Comparison of ENCODE assay signal across 10 cellular contexts in genomic region chr13:84097148-84097547, GRCh38.
"Had no signal": no experiment of that assay in that cellular context is flagged by ENCODE, and none has a peak within 500 bp of the region (broad histone marks: within the 10 kb centered on the region; RNA-seq: fewer than 3 reads in every experiment).

No MANE protein-coding gene starts in this region.

- H3K9me3 Mint-ChIP-seq: GM23338, H9, HFFc6 had no signal

- ATAC-seq: GM23338, HCT116 had no signal

- DNase-seq: GM23248, GOT3, H7, H9, HCEC 1CT, HFFc6 had no signal

- H3K4me3 Mint-ChIP-seq: GM23338, H9, HFFc6 had no signal

- FAIRE-seq: H1, H54 had no signal

- H3K27ac Mint-ChIP-seq: GM23338, H9, HFFc6 had no signal

- H3K4me1 Mint-ChIP-seq: GM23338, H9 had no signal
